ENCODE assay signal across 8 cellular contexts in genomic region chr1:205749094-205749825, GRCh38. TPM values are rescaled to one million over a fixed set of nuclear protein-coding genes. Genes with fewer than 3 reads are reported as not detected.
DNase-seq lines count a peak whose midpoint lies in the region; ATAC-seq and TF ChIP-seq lines count a peak whose summit lies in the region.

No MANE protein-coding gene starts in this region.

- TF ChIP-seq POLR2A in tibial nerve (IDR thresholded peaks at IDR 0.05) = peak; percentile 91

- H2AFZ ChIP-seq in trophoblast cell (ENCODE audit: insufficient read depth, low read length, poor library complexity) = peak overlapping the region; percentile 93

- peak overlapping the region; percentile 99 for H3K4ac ChIP-seq in trophoblast cell (ENCODE audit: low read depth, low read length)

- peaks cover 16% of the 10 kb centered on the region for H3K79me2 ChIP-seq in trophoblast cell (ENCODE audit: control insufficient read depth, insufficient read depth, low read length, poor library complexity)

- peak overlapping the region; percentile 100 for H4K91ac ChIP-seq in trophoblast cell (ENCODE audit: low read depth, low read length)

- peak overlapping the region; percentile 98 for H2BK5ac ChIP-seq in trophoblast cell (ENCODE audit: low read depth, low read length, poor library complexity)

- peak overlapping the region; percentile 97 for H3K9ac ChIP-seq in adipocyte (ENCODE audit: low read length)
- H3K9ac ChIP-seq in trophoblast cell (ENCODE audit: low read length) = peak overlapping the region; percentile 90

- no peaks in the 10 kb centered on the region for H3K27me3 ChIP-seq in adipocyte (replicated peaks; ENCODE audit: control insufficient read depth, insufficient read depth, low read length)
- H3K27me3 ChIP-seq in trophoblast cell (ENCODE audit: insufficient read depth, low read length) = no peaks in the 10 kb centered on the region
- no peaks in the 10 kb centered on the region for H3K27me3 ChIP-seq in tibial nerve

- H3K4me1 ChIP-seq in adipocyte (ENCODE audit: control insufficient read depth, insufficient read depth, low read length) = peaks cover 26% of the 10 kb centered on the region
- H3K4me1 ChIP-seq in trophoblast cell (ENCODE audit: control insufficient read depth in 1 of 2, insufficient read depth in 2 of 2, low read length in 2 of 2) = peaks cover 0 to 5% of the 10 kb centered on the region in 2 experiments
- H3K4me1 ChIP-seq in tibial nerve = peaks cover 0 to 43% (median 20%) of the 10 kb centered on the region in 4 donors

- in situ Hi-C loops in GM13976 (cut with MboI; ENCODE audit: low sequenced_read_pairs, unreplicated experiment) = no loop called here

- peak overlapping the region; percentile 98 for H3K14ac ChIP-seq in trophoblast cell (ENCODE audit: low read length)

- no CpG with 5 or more reads among the region's 64 CpGs for WGBS in trophoblast cell (ENCODE audit: extremely low coverage, insufficient coverage, insufficient read length)
- 0 to 1% methylated on average over 14 to 40 of the region's 64 CpGs for WGBS in tibial nerve, 2 donors

- peak; percentile 74 for ATAC-seq in HG02852 (IDR thresholded peaks at IDR 0.05; ENCODE audit: unreplicated experiment)

- H2AK5ac ChIP-seq in trophoblast cell (ENCODE audit: low read length) = peak overlapping the region; percentile 98

- H3K27ac ChIP-seq in trophoblast cell (ENCODE audit: low read depth, low read length) (peak overlapping the region; percentile 98), tibial nerve (peak overlapping the region; percentile 99 to 100 (median 100))

- H3K36me3 ChIP-seq in adipocyte (ENCODE audit: control insufficient read depth, insufficient read depth, low read length, severe bottlenecking) (no peaks in the 10 kb centered on the region), trophoblast cell (ENCODE audit: control insufficient read depth in 1 of 2, insufficient read depth in 2 of 2, low read length in 2 of 2) (peaks cover 0 to 2% of the 10 kb centered on the region in 2 experiments), tibial nerve (no peaks in the 10 kb centered on the region)

- no peak overlapping the region for H3K23ac ChIP-seq in trophoblast cell (ENCODE audit: low read length)

- intact Hi-C loops in cardiac septum (cut with DNase I) = loop anchor here (5.0 kb wide), 1 partner anchor 63 kb away; the partner anchor contains the start of gene SLC41A1

- H4K12ac ChIP-seq in trophoblast cell (ENCODE audit: low read depth, low read length) = peak overlapping the region; percentile 92

- TF ChIP-seq EP300 in tibial nerve (IDR thresholded peaks at IDR 0.05) = peak; percentile 59 to 78

- H3K18ac ChIP-seq in trophoblast cell (ENCODE audit: low read length) = peak overlapping the region; percentile 96

- H3K4me2 ChIP-seq in trophoblast cell (ENCODE audit: low read length) = peak overlapping the region; percentile 71

- H3K4me3 ChIP-seq in adipocyte (ENCODE audit: low read length) (peak overlapping the region; percentile 96), trophoblast cell (ENCODE audit: low read depth, low read length) (peak overlapping the region; percentile 92), tibial nerve (peak overlapping the region; percentile 87 to 99 (median 88))

- no peaks in the 10 kb centered on the region for H3K9me3 ChIP-seq in adipocyte (ENCODE audit: control insufficient read depth, low read length)
- H3K9me3 ChIP-seq in trophoblast cell (ENCODE audit: insufficient read depth, low read depth, low read length) = no peaks in the 10 kb centered on the region
- no peaks in the 10 kb centered on the region for H3K9me3 ChIP-seq in tibial nerve

- H3K79me1 ChIP-seq in trophoblast cell (ENCODE audit: low read length) = peaks cover 12% of the 10 kb centered on the region

- no peak for TF ChIP-seq CTCF in GM13976 (IDR thresholded peaks at IDR 0.05; ENCODE audit: borderline replicate concordance, control extremely low read depth, extremely low read depth, insufficient read depth, missing control alignments)
- peak in 2 of 5 experiments; percentile 16 to 36 for TF ChIP-seq CTCF in tibial nerve (IDR thresholded peaks at IDR 0.05)

- H2BK12ac ChIP-seq in trophoblast cell (ENCODE audit: low read length) = no peak overlapping the region

- peak overlapping the region; percentile 93 for H2BK120ac ChIP-seq in trophoblast cell (ENCODE audit: insufficient read depth, low read length, poor library complexity)

- peak; percentile 97 for DNase-seq in GM13976 (ENCODE audit: low spot score)
- DNase-seq in NCI-H1436 treated with DMSO at 0.1 percent for 48 hours (lab: John Stamatoyannopoulos, UW) = peak; percentile 92
- DNase-seq in SW480 (ENCODE audit: low spot score) = peak; percentile 87
- peak; percentile 97 for DNase-seq in adipocyte (ENCODE audit: low read depth)
- peak; percentile 97 for DNase-seq in cardiac septum (ENCODE audit: low spot score)
- DNase-seq in trophoblast cell = peak; percentile 90 to 95
- peak; percentile 81 to 84 for DNase-seq in tibial nerve (ENCODE audit: low spot score in 2 of 2)

- peak overlapping the region; percentile 99 for H4K8ac ChIP-seq in trophoblast cell (ENCODE audit: low read depth, low read length)

RNA-seq across cellular contexts. Expression of gene NUCKS1, which starts 0.7 kb away (rescaled TPM):
- total RNA-seq in cardiac septum (213 TPM), tibial nerve (100 to 1,000 TPM in 3 of 4 donors, 10 to 100 TPM in 1; 80.1 to 181 (median 115) TPM)
- polyA plus RNA-seq in trophoblast cell (2013) = 151 and 162 TPM in 2 replicates

RNA-seq across cellular contexts. Expression of gene RAB29, which starts 26.0 kb away (rescaled TPM):
- total RNA-seq in cardiac septum (21.3 TPM), tibial nerve (10 to 100 TPM; 11.1 to 78.4 (median 14.9) TPM)
- polyA plus RNA-seq in trophoblast cell (2013) = 1.4 and 1.6 TPM in 2 replicates

Comparison
In these comparisons a context has a peak if more than half of its experiments do, and no peak if none do; other contexts are left out.
1. Peak in every context shown above with its lines: DNase-seq, ATAC-seq, H3K4me3 ChIP-seq and H3K27ac ChIP-seq.